In the genomic region with DNA sequence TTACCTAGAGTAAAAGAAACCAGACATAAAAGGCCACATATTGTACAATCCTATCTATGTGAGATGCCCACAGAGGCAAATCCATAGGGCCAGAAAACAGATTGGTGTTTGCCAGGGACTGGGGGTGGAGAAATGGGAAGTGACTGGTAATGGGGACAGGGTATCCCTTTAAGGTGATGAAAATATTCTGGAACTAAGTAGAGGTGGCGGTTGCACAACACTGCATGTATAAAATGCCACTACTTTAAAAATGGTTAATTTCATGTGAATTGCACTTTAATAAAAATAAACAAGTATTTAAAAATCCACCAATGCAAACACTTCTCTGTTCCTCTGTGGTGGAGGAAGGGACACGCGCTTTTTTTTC, we compare ENCODE assay signal across 8 cellular contexts. TPM values are rescaled to one million over a fixed set of nuclear protein-coding genes. Genes with fewer than 3 reads are reported as not detected.
DNase-seq lines count a peak whose midpoint lies in the region; ATAC-seq and TF ChIP-seq lines count a peak whose summit lies in the region.

No MANE protein-coding gene starts in this region.

- H3K27me3 ChIP-seq in colonic mucosa, result no peaks in the 10 kb centered on the region
- H3K27me3 ChIP-seq in muscle layer of colon (ENCODE audit: control insufficient read depth in 1 of 2, insufficient read depth in 2 of 2, low read length in 2 of 2), result no peaks in the 10 kb centered on the region
- peaks cover 22% of the 10 kb centered on the region for H3K27me3 ChIP-seq in transverse colon

- peak overlapping the region; percentile 66 to 75 for H3K4me3 Mint-ChIP-seq in activated T-cell treated with anti-CD3 and anti-CD28 coated beads, Interleukin-2, amount 50 U/mL, for 72 hours

- H3K36me3 ChIP-seq in colonic mucosa (no peaks in the 10 kb centered on the region), muscle layer of colon (ENCODE audit: insufficient read depth, low read length) (no peaks in the 10 kb centered on the region), transverse colon (no peaks in the 10 kb centered on the region)

- H3K36me3 Mint-ChIP-seq in activated T-cell treated with anti-CD3 and anti-CD28 coated beads, Interleukin-2, amount 50 U/mL, for 72 hours (ENCODE audit: insufficient read depth in 2 of 2), result no peaks in the 10 kb centered on the region

- peaks cover 32% of the 10 kb centered on the region for H3K4me1 Mint-ChIP-seq in activated T-cell treated with anti-CD3 and anti-CD28 coated beads, Interleukin-2, amount 50 U/mL, for 72 hours (ENCODE audit: low read depth)

- TF ChIP-seq CTCF in colonic mucosa (IDR thresholded peaks at IDR 0.05) (no peak), transverse colon (IDR thresholded peaks at IDR 0.05) (no peak)

- no peak for ATAC-seq in activated T-cell treated with anti-CD3 and anti-CD28 coated beads, Interleukin-2, amount 50 U/mL, for 72 hours (replicated peaks in 1 of 2)

- intact Hi-C loops in colonic mucosa (cut with DNase I), result no loop called here
- intact Hi-C loops in transverse colon (cut with DNase I; ENCODE audit: low total_unique reads), result loop anchor here (5.0 kb wide), 1 partner anchor 44 kb away; no protein-coding TSS in a partner anchor

- H3K27me3 Mint-ChIP-seq in activated T-cell treated with anti-CD3 and anti-CD28 coated beads, Interleukin-2, amount 50 U/mL, for 72 hours (ENCODE audit: low read depth), result peaks cover 22% of the 10 kb centered on the region

- no peaks in the 10 kb centered on the region for H3K9me3 Mint-ChIP-seq in activated T-cell treated with anti-CD3 and anti-CD28 coated beads, Interleukin-2, amount 50 U/mL, for 72 hours

- H3K27ac ChIP-seq in colonic mucosa (peak overlapping the region; percentile 71), muscle layer of colon (ENCODE audit: low read depth, low read length) (peak overlapping the region; percentile 98), transverse colon (peak overlapping the region; percentile 79 to 89 (median 88))

- DNase-seq in activated T-cell treated with anti-CD3 and anti-CD28 coated beads, Interleukin-2, amount 50 U/mL, for 72 hours, result no peak
- DNase-seq in activated T-cell treated with anti-CD3 and anti-CD28 coated beads, Interleukin-2, amount 50 U/mL, for 1 hour, result no peak
- no peak for DNase-seq in colonic mucosa
- no peak for DNase-seq in transverse colon
- DNase-seq in midbrain (lab: John Stamatoyannopoulos, UW), result no peak
- DNase-seq in NCI-H1417 (lab: John Stamatoyannopoulos, UW), result no peak
- DNase-seq in NCI-H146 treated with DMSO at 0.1 percent for 48 hours (lab: John Stamatoyannopoulos, UW; ENCODE audit: unreplicated experiment), result no peak

- no peak for TF ChIP-seq POLR2A in transverse colon (IDR thresholded peaks at IDR 0.05)

- H3K9ac ChIP-seq in colonic mucosa (ENCODE audit: low read depth in 2 of 2, low read length in 2 of 2) (no peak overlapping the region), muscle layer of colon (ENCODE audit: low read length) (peak overlapping the region; percentile 64)

- H3K4me3 ChIP-seq in colonic mucosa (no peak overlapping the region), muscle layer of colon (ENCODE audit: low read depth in 1 of 2, low read length in 2 of 2) (peak overlapping the region; percentile 10 to 42), transverse colon (peak overlapping the region in 1 of 4 donors; percentile 11)

- TF ChIP-seq EP300 in transverse colon (IDR thresholded peaks at IDR 0.05; ENCODE audit: low read depth), result no peak

- 62 to 83% methylated on average over 2 to 3 of the region's 3 CpGs for WGBS in transverse colon (ENCODE audit: low coverage in 1 of 2), 2 donors

- in situ Hi-C loops in transverse colon (cut with MboI; ENCODE audit: low pct_ligation_motif_present in 1 of 4, low pct_unique_long_range_greater_than_20kb in 1 of 4, low sequenced_read_pairs in 3 of 4), result no loop called here

- H3K4me1 ChIP-seq in colonic mucosa (no peaks in the 10 kb centered on the region), muscle layer of colon (ENCODE audit: insufficient read depth, low read length) (peaks cover 26% of the 10 kb centered on the region), transverse colon (peaks cover 0 to 42% (median 17%) of the 10 kb centered on the region in 4 donors)

- no peak overlapping the region for H3K27ac Mint-ChIP-seq in activated T-cell treated with anti-CD3 and anti-CD28 coated beads, Interleukin-2, amount 50 U/mL, for 72 hours

- H3K9me3 ChIP-seq in colonic mucosa (no peaks in the 10 kb centered on the region), muscle layer of colon (ENCODE audit: low read length) (no peaks in the 10 kb centered on the region), transverse colon (no peaks in the 10 kb centered on the region)

RNA-seq across cellular contexts. Expression of a gene that starts 41.5 kb away (rescaled TPM):
- total RNA-seq in activated T-cell treated with anti-CD3 and anti-CD28 coated beads, Interleukin-2, amount 50 U/mL, for 72 hours, result under 1 TPM; 0.36 to 0.76 TPM
- total RNA-seq in colonic mucosa (10 to 100 TPM; 12.9 to 18.7 TPM), transverse colon (10 to 100 TPM; 19.9 to 74.4 (median 48.9) TPM)

Comparison
In these comparisons a context has a peak if more than half of its experiments do, and no peak if none do; other contexts are left out.
1. RNA of a gene that starts 41.5 kb away (total RNA-seq): 19.9 to 74.4 TPM in transverse colon and 12.9 to 18.7 TPM in colonic mucosa; 0.36 to 0.76 TPM in activated T-cell treated with anti-CD3 and anti-CD28 coated beads, Interleukin-2, amount 50 U/mL, for 72 hours; every median in the first group is over 4 times any median in the second.
2. Peak in every context shown above with its lines, with median percentiles within 50 percentile points of each other: H3K27ac ChIP-seq.